ENCODE assay signal across 27 cellular contexts in genomic region chr1:4086921-4087320, GRCh38.
"Had no signal": no experiment of that assay in that cellular context is flagged by ENCODE, and none has a peak within 500 bp of the region (broad histone marks: within the 10 kb centered on the region; RNA-seq: fewer than 3 reads in every experiment).

No MANE protein-coding gene starts in this region.

- H3K9me3 ChIP-seq: SJCRH30 had no signal

- H3K27ac Mint-ChIP-seq: activated CD4-positive, alpha-beta T cell treated with anti-CD3 and anti-CD28 coated beads, Interleukin-2, amount 10 ng/mL, durations not matched to agents 24 days and 14 days; activated CD8-positive, alpha-beta T cell treated with anti-CD3 and anti-CD28 coated beads for 36 hours; activated naive CD8-positive, alpha-beta T cell treated with anti-CD3 and anti-CD28 coated beads for 36 hours; activated T-cell treated with anti-CD3 and anti-CD28 coated beads, Interleukin-2, amount 50 U/mL, for 72 hours; activated T-helper 17 cell treated with anti-CD3 and anti-CD28 coated beads, Interleukin-2, amount 50 U/mL, for 72 hours had no signal

- H3K27me3 Mint-ChIP-seq: activated CD4-positive, alpha-beta T cell treated with anti-CD3 and anti-CD28 coated beads, Interleukin-2, amount 10 ng/mL, durations not matched to agents 24 days and 14 days; activated CD8-positive, alpha-beta T cell treated with anti-CD3 and anti-CD28 coated beads for 36 hours had no signal

- H3K4me1 Mint-ChIP-seq: activated CD4-positive, alpha-beta T cell treated with anti-CD3 and anti-CD28 coated beads, Interleukin-2, amount 10 ng/mL, durations not matched to agents 24 days and 14 days; activated naive CD8-positive, alpha-beta T cell treated with anti-CD3 and anti-CD28 coated beads for 36 hours; activated T-helper 17 cell treated with anti-CD3 and anti-CD28 coated beads, Interleukin-2, amount 50 U/mL, for 72 hours; central memory CD8-positive, alpha-beta T cell had no signal

- H3K27ac ChIP-seq: brain microvascular endothelial cell, SJCRH30, SK-N-MC had no signal

- DNase-seq: activated CD4-positive, alpha-beta T cell treated with anti-CD3 and anti-CD28 coated beads, Interleukin-2, amount 10 ng/mL, durations not matched to agents 24 days and 14 days; activated CD4-positive, alpha-beta T cell treated with anti-CD3 and anti-CD28 coated beads, Interleukin-2, amount 50 U/mL, for 4 hours; activated CD8-positive, alpha-beta T cell treated with anti-CD3 and anti-CD28 coated beads for 36 hours; activated effector memory CD4-positive, alpha-beta T cell treated with anti-CD3 and anti-CD28 coated beads, Interleukin-2, amount 50 U/mL, for 16 hours; activated naive CD4-positive, alpha-beta T cell; activated naive CD4-positive, alpha-beta T cell treated with anti-CD3 and anti-CD28 coated beads, Interleukin-2, amount 50 U/mL, for 16 hours; activated naive CD8-positive, alpha-beta T cell treated with anti-CD3 and anti-CD28 coated beads for 36 hours; activated T-cell treated with anti-CD3 and anti-CD28 coated beads, Interleukin-2, amount 50 U/mL, for 1 hour; activated T-cell treated with anti-CD3 and anti-CD28 coated beads, Interleukin-2, amount 50 U/mL, for 72 hours; amniotic stem cell; brain microvascular endothelial cell; NCI-H1105; NCI-H1417 treated with DMSO at 0.1 percent for 48 hours; NCI-H187 treated with DMSO at 0.1 percent for 48 hours; NCI-H2081; NCI-H2171 treated with DMSO at 0.1 percent for 48 hours; NCI-H2227 treated with DMSO at 0.1 percent for 48 hours; NCI-H446; NCI-H524; NCI-H748 treated with DMSO at 0.1 percent for 48 hours; SHP77; SJCRH30; T1000 had no signal

- H3K4me3 ChIP-seq: K562, SJCRH30, SK-N-MC had no signal

- H3K4me1 ChIP-seq: SJCRH30 had no signal

- H3K9me3 Mint-ChIP-seq: activated CD4-positive, alpha-beta T cell treated with anti-CD3 and anti-CD28 coated beads, Interleukin-2, amount 10 ng/mL, durations not matched to agents 24 days and 14 days; activated CD8-positive, alpha-beta T cell treated with anti-CD3 and anti-CD28 coated beads for 36 hours; activated naive CD8-positive, alpha-beta T cell treated with anti-CD3 and anti-CD28 coated beads for 36 hours; activated T-cell treated with anti-CD3 and anti-CD28 coated beads, Interleukin-2, amount 50 U/mL, for 72 hours; activated T-helper 17 cell treated with anti-CD3 and anti-CD28 coated beads, Interleukin-2, amount 50 U/mL, for 72 hours had no signal

- H3K36me3 ChIP-seq: brain microvascular endothelial cell, SJCRH30 had no signal

- H3K36me3 Mint-ChIP-seq: activated naive CD8-positive, alpha-beta T cell treated with anti-CD3 and anti-CD28 coated beads for 36 hours had no signal

- H3K27me3 ChIP-seq: brain microvascular endothelial cell had no signal

- H3K4me3 Mint-ChIP-seq: activated CD4-positive, alpha-beta T cell treated with anti-CD3 and anti-CD28 coated beads, Interleukin-2, amount 10 ng/mL, durations not matched to agents 24 days and 14 days; activated CD8-positive, alpha-beta T cell treated with anti-CD3 and anti-CD28 coated beads for 36 hours; activated naive CD8-positive, alpha-beta T cell treated with anti-CD3 and anti-CD28 coated beads for 36 hours; activated T-cell treated with anti-CD3 and anti-CD28 coated beads, Interleukin-2, amount 50 U/mL, for 72 hours; activated T-helper 17 cell treated with anti-CD3 and anti-CD28 coated beads, Interleukin-2, amount 50 U/mL, for 72 hours; central memory CD8-positive, alpha-beta T cell had no signal
